Comparison of ENCODE assay signal across 8 cellular contexts in genomic region chr5:131169810-131170539, GRCh38. TPM values are rescaled to one million over a fixed set of nuclear protein-coding genes. Genes with fewer than 3 reads are reported as not detected.
A peak's percentile ranks its signal among the peaks of the same experiment; 100 is the strongest.
DNase-seq lines count a peak whose midpoint lies in the region; ATAC-seq, FAIRE-seq and TF ChIP-seq lines count a peak whose summit lies in the region.

No MANE protein-coding gene starts in this region.

- ATAC-seq in pancreas, result no peak
- no peak for ATAC-seq in GM21528 (IDR thresholded peaks at IDR 0.05; ENCODE audit: low FRiP score, unreplicated experiment)

- H3K27ac ChIP-seq in pancreas, result peak overlapping the region; percentile 25 to 82 (median 48)

- WGBS in pancreas, 2 donors, result 28 to 29% methylated on average over 16 of the region's 16 CpGs

- intact Hi-C loops in pancreas (cut with DNase I), result loop anchor here in 1 of 3 donors (10.0 kb wide), 2 partner anchors 85 to 235 kb away; no protein-coding TSS in a partner anchor

- H3K27ac Mint-ChIP-seq in endothelial cell (ENCODE audit: unreplicated experiment), result peak overlapping the region; percentile 93

- H3K4me1 ChIP-seq in NT2/D1 (ENCODE audit: insufficient read depth, insufficient read length) (no peaks in the 10 kb centered on the region), pancreas (peaks cover 3 to 13% (median 6%) of the 10 kb centered on the region in 3 donors)

- H3K4me3 ChIP-seq in NT2/D1 (ENCODE audit: insufficient read length, low read depth), result peak overlapping the region; percentile 67
- peak overlapping the region; percentile 24 to 61 (median 45) for H3K4me3 ChIP-seq in pancreas

- H3K27me3 ChIP-seq in NT2/D1 (ENCODE audit: insufficient read depth, insufficient read length) (no peaks in the 10 kb centered on the region), pancreas (no peaks in the 10 kb centered on the region)

- TF ChIP-seq CTCF in D721Med (IDR thresholded peaks at IDR 0.05; ENCODE audit: insufficient read depth, missing control alignments) (no peak), endothelial cell (IDR thresholded peaks at IDR 0.05; ENCODE audit: unreplicated experiment) (no peak), pancreas (IDR thresholded peaks at IDR 0.05) (no peak)

- no peaks in the 10 kb centered on the region for H3K9me3 Mint-ChIP-seq in endothelial cell (ENCODE audit: unreplicated experiment)

- H3K4me3 Mint-ChIP-seq in endothelial cell (ENCODE audit: unreplicated experiment), result peak overlapping the region; percentile 92

- no peaks in the 10 kb centered on the region for H3K36me3 ChIP-seq in NT2/D1 (ENCODE audit: insufficient read depth, insufficient read length, low read length)
- H3K36me3 ChIP-seq in pancreas, result no peaks in the 10 kb centered on the region

- peaks cover 17% of the 10 kb centered on the region for H3K4me1 Mint-ChIP-seq in endothelial cell (ENCODE audit: unreplicated experiment)

- DNase-seq in D721Med (ENCODE audit: insufficient read length, low spot score) (no peak), NT2/D1 (ENCODE audit: low read depth, low spot score) (no peak), endothelial cell (ENCODE audit: low spot score) (no peak), pancreas (no peak), NCI-H526 treated with DMSO at 0.1 percent for 48 hours (lab: John Stamatoyannopoulos, UW) (no peak), GF-D8 (lab: John Stamatoyannopoulos, UW) (no peak), NOMO-1 treated with dmso at 0.1 percent for 144 hours (lab: John Stamatoyannopoulos, UW; ENCODE audit: unreplicated experiment) (no peak)

- H3K9ac ChIP-seq in NT2/D1 (ENCODE audit: insufficient read length, low read depth), result peak overlapping the region; percentile 77

- peaks cover 3% of the 10 kb centered on the region for H3K36me3 Mint-ChIP-seq in endothelial cell (ENCODE audit: low read depth, unreplicated experiment)

- H3K9me3 ChIP-seq in NT2/D1 (ENCODE audit: insufficient read depth, low read length), result no peaks in the 10 kb centered on the region
- H3K9me3 ChIP-seq in pancreas, result no peaks in the 10 kb centered on the region

- H3K27me3 Mint-ChIP-seq in endothelial cell (ENCODE audit: unreplicated experiment), result peaks cover 2% of the 10 kb centered on the region

- peak; percentile 60 for FAIRE-seq in D721Med (lab: Jason Lieb, UNC)
- no peak for FAIRE-seq in pancreas (lab: Jason Lieb, UNC)

RNA-seq across cellular contexts. Expression of gene LYRM7, which starts 0.8 kb away (rescaled TPM):
- total RNA-seq in endothelial cell (ENCODE audit: unreplicated experiment) (6.3 TPM), pancreas (1 to 10 TPM; 2.3 to 4.8 (median 3.0) TPM)
- 1 to 10 TPM; 2.0 to 3.5 TPM for polyA plus RNA-seq in pancreas

RNA-seq across cellular contexts. Expression of gene HINT1, which starts 4.9 kb away (rescaled TPM):
- total RNA-seq in endothelial cell (ENCODE audit: unreplicated experiment) (216 TPM), pancreas (10 to 100 TPM; 47.9 to 90.4 (median 65.5) TPM)
- polyA plus RNA-seq in pancreas, result 100 to 1,000 TPM in 1 of 2 donors, 10 to 100 TPM in 1; 86.0 to 168 TPM
